Comparison of ENCODE assay signal across 8 cellular contexts in the genomic region with DNA sequence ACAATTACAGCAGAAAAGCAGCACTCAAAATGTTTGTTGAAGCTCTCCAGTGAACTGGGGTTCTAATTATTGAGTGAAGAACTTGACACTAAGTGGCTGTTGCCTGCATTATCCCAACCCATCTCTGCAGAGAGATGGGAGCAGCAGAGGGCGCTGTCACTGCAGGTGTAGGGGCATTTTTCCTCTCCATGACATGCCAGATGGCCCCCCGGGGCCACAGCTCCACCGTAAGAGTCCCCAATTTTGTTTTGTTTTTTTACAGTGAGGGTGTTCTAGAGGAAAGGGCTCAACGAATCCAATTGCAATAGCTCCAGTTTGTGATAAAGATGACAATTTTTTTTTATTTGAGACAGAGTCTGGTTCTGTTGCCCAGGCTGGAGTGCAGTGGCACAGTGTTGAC. TPM values are rescaled to one million over a fixed set of nuclear protein-coding genes. Genes with fewer than 3 reads are reported as not detected.
A peak's percentile ranks its signal among the peaks of the same experiment; 100 is the strongest.
DNase-seq lines count a peak whose midpoint lies in the region; ATAC-seq and TF ChIP-seq lines count a peak whose summit lies in the region.

No MANE protein-coding gene starts in this region.

- TF ChIP-seq CTCF in AG09319 (IDR thresholded peaks at IDR 0.05; ENCODE audit: low read depth, low read length) (peak; percentile 18), uterus (IDR thresholded peaks at IDR 0.05) (peak in 1 of 4 experiments; percentile 4)

- no peaks in the 10 kb centered on the region for H3K27me3 ChIP-seq in uterus

- ATAC-seq in GM18861 (IDR thresholded peaks at IDR 0.05; ENCODE audit: unreplicated experiment) (peak; percentile 35), GM19467 (IDR thresholded peaks at IDR 0.05; ENCODE audit: unreplicated experiment) (no peak), GM19452 (IDR thresholded peaks at IDR 0.05; ENCODE audit: unreplicated experiment) (no peak)
- no peak for ATAC-seq in activated T-cell treated with anti-CD3 and anti-CD28 coated beads, Interleukin-2, amount 50 U/mL, for 4 hours

- H3K4me1 Mint-ChIP-seq in activated T-cell treated with anti-CD3 and anti-CD28 coated beads, Interleukin-2, amount 50 U/mL, for 4 hours (ENCODE audit: low read depth), result peaks cover 29% of the 10 kb centered on the region

- H3K9me3 ChIP-seq in uterus, result no peaks in the 10 kb centered on the region

- H3K27me3 Mint-ChIP-seq in activated T-cell treated with anti-CD3 and anti-CD28 coated beads, Interleukin-2, amount 50 U/mL, for 4 hours (ENCODE audit: low read depth), result no peaks in the 10 kb centered on the region

- DNase-seq in AG09319 (ENCODE audit: extremely low read depth, low read depth) (no peak), NCI-H2081 treated with DMSO at 0.1 percent for 48 hours (lab: John Stamatoyannopoulos, UW) (peak; percentile 13), kidney tubule cell (ENCODE audit: low spot score) (peak; percentile 4), uterus (no peak)
- DNase-seq in activated T-cell treated with anti-CD3 and anti-CD28 coated beads, Interleukin-2, amount 50 U/mL, for 4 hours, result peak; percentile 28

- H3K36me3 Mint-ChIP-seq in activated T-cell treated with anti-CD3 and anti-CD28 coated beads, Interleukin-2, amount 50 U/mL, for 4 hours (ENCODE audit: insufficient read depth), result peaks cover 3% of the 10 kb centered on the region

- H3K4me3 Mint-ChIP-seq in activated T-cell treated with anti-CD3 and anti-CD28 coated beads, Interleukin-2, amount 50 U/mL, for 4 hours, result peak overlapping the region; percentile 60

- H3K4me3 ChIP-seq in uterus, result no peak overlapping the region

- H3K4me1 ChIP-seq in uterus, result no peaks in the 10 kb centered on the region

- TF ChIP-seq POLR2A in uterus (IDR thresholded peaks at IDR 0.05), result no peak

- H3K27ac ChIP-seq in uterus, result no peak overlapping the region

- intact Hi-C loops in uterus (cut with DNase I; ENCODE audit: low total_unique reads), result no loop called here

- no peaks in the 10 kb centered on the region for H3K9me3 Mint-ChIP-seq in activated T-cell treated with anti-CD3 and anti-CD28 coated beads, Interleukin-2, amount 50 U/mL, for 4 hours

- H3K36me3 ChIP-seq in uterus, result no peaks in the 10 kb centered on the region

RNA-seq across cellular contexts. Expression of a gene that starts 1.9 kb away (rescaled TPM):
- total RNA-seq in activated T-cell treated with anti-CD3 and anti-CD28 coated beads, Interleukin-2, amount 50 U/mL, for 4 hours, result 1 to 10 TPM; 5.2 to 5.6 (median 5.5) TPM
- total RNA-seq in uterus, result 10 to 100 TPM; 15.9 to 35.7 (median 21.1) TPM

Comparison
In these comparisons a context has a peak if more than half of its experiments do, and no peak if none do; other contexts are left out.
1. DNase-seq: peak in NCI-H2081 treated with DMSO at 0.1 percent for 48 hours (single experiment), activated T-cell treated with anti-CD3 and anti-CD28 coated beads, Interleukin-2, amount 50 U/mL, for 4 hours (single experiment) and kidney tubule cell (single experiment); none in AG09319 (single experiment) and uterus (0 of 2).